In genomic region chr9:93207860-93208734, GRCh38 we compare ENCODE assay signal across 13 cellular contexts. TPM values are rescaled to one million over a fixed set of nuclear protein-coding genes. Genes with fewer than 3 reads are reported as not detected.
DNase-seq lines count a peak whose midpoint lies in the region; ATAC-seq, FAIRE-seq and TF ChIP-seq lines count a peak whose summit lies in the region.
"Had no signal": no experiment of that assay in that cellular context is flagged by ENCODE, and none has a peak within 500 bp of the region (broad histone marks: within the 10 kb centered on the region; RNA-seq: fewer than 3 reads in every experiment).

No MANE protein-coding gene starts in this region.

- H3K4me1 ChIP-seq in gastroesophageal sphincter (peaks cover 2 to 77% (median 48%) of the 10 kb centered on the region in 3 donors), pancreas (peaks cover 22 to 42% (median 35%) of the 10 kb centered on the region in 3 donors)
- H3K4me1 ChIP-seq: left lung had no signal

- DNase-seq in Right ventricle myocardium inferior (ENCODE audit: missing footprints) (peak; percentile 28), Right ventricle myocardium superior (no peak), pancreas (peak in 2 of 6 donors; percentile 9 to 41), cortex of kidney (lab: John Stamatoyannopoulos, UW) (no peak)
- DNase-seq: activated CD4-positive, alpha-beta T cell treated with anti-CD3 and anti-CD28 coated beads, Interleukin-2, amount 50 U/mL, for 4 hours; activated gamma-delta T cell treated with Interleukin-2 at 50 U/mL for 16 hours had no signal

- ATAC-seq in Right ventricle myocardium inferior (no peak), Right ventricle myocardium superior (ENCODE audit: poor library complexity) (no peak), gastroesophageal sphincter (no peak), pancreas (no peak), GM18858 (IDR thresholded peaks at IDR 0.05; ENCODE audit: unreplicated experiment) (no peak), GM19463 (IDR thresholded peaks at IDR 0.05; ENCODE audit: unreplicated experiment) (no peak), GM21423 (IDR thresholded peaks at IDR 0.05; ENCODE audit: unreplicated experiment) (no peak)
- ATAC-seq: GM12878 had no signal

- H3K4me3 ChIP-seq in gastroesophageal sphincter (peak overlapping the region in 1 of 2 donors; percentile 23), pancreas (no peak overlapping the region)
- H3K4me3 ChIP-seq: GM12878, left lung had no signal

- H3K27ac ChIP-seq in gastroesophageal sphincter, result peak overlapping the region; percentile 6 to 86 (median 84)
- H3K27ac ChIP-seq in pancreas, result peak overlapping the region; percentile 36 to 67 (median 62)

- 29% methylated on average over 25 of the region's 25 CpGs for WGBS in gastroesophageal sphincter (ENCODE audit: low coverage in 1 of 2), 2 donors
- 49 to 56% methylated on average over 25 of the region's 25 CpGs for WGBS in pancreas, 2 donors

- no peaks in the 10 kb centered on the region for H3K36me3 ChIP-seq in gastroesophageal sphincter
- no peaks in the 10 kb centered on the region for H3K36me3 ChIP-seq in pancreas
- H3K36me3 ChIP-seq: left lung had no signal

- intact Hi-C loops in Right ventricle myocardium inferior (cut with DNase I) (no loop called here), Right ventricle myocardium superior (cut with DNase I) (no loop called here), pancreas (cut with DNase I) (no loop called here)

- no peaks in the 10 kb centered on the region for H3K27me3 ChIP-seq in gastroesophageal sphincter
- no peaks in the 10 kb centered on the region for H3K27me3 ChIP-seq in pancreas
- H3K27me3 ChIP-seq: left lung had no signal

- TF ChIP-seq EP300 in gastroesophageal sphincter (IDR thresholded peaks at IDR 0.05), result no peak

- TF ChIP-seq POLR2A in gastroesophageal sphincter (IDR thresholded peaks at IDR 0.05), result no peak

- H3K9me3 ChIP-seq in gastroesophageal sphincter, result no peaks in the 10 kb centered on the region
- no peaks in the 10 kb centered on the region for H3K9me3 ChIP-seq in pancreas
- H3K9me3 ChIP-seq: left lung had no signal

- TF ChIP-seq CTCF in gastroesophageal sphincter (IDR thresholded peaks at IDR 0.05) (no peak), pancreas (IDR thresholded peaks at IDR 0.05) (no peak)

- FAIRE-seq in pancreas (lab: Jason Lieb, UNC), result no peak
- FAIRE-seq: GM12878 had no signal

RNA-seq across cellular contexts. Expression of gene WNK2, which starts 24.2 kb away (rescaled TPM):
- total RNA-seq in Right ventricle myocardium inferior (200 TPM), Right ventricle myocardium superior (222 TPM), gastroesophageal sphincter (100 to 1,000 TPM in 1 of 4 donors, 10 to 100 TPM in 3; 26.8 to 104 (median 48.6) TPM), pancreas (100 to 1,000 TPM in 1 of 6 donors, 10 to 100 TPM in 5; 53.5 to 114 (median 89.4) TPM)
- polyA plus RNA-seq in pancreas, result 100 to 1,000 TPM in 1 of 2 donors, 10 to 100 TPM in 1; 77.4 to 121 TPM
- polyA plus RNA-seq: AG04450, GM12878 had no signal
